In genomic region chr14:80468331-80469122, GRCh38 we compare ENCODE assay signal across 16 cellular contexts.
A peak's percentile ranks its signal among the peaks of the same experiment; 100 is the strongest.
DNase-seq lines count a peak whose midpoint lies in the region; ATAC-seq, FAIRE-seq and TF ChIP-seq lines count a peak whose summit lies in the region.
"Had no signal": no experiment of that assay in that cellular context is flagged by ENCODE, and none has a peak within 500 bp of the region (broad histone marks: within the 10 kb centered on the region; RNA-seq: fewer than 3 reads in every experiment).

No MANE protein-coding gene starts in this region.

- intact Hi-C loops in HepG2 (cut with micrococcal nuclease; ENCODE audit: unreplicated experiment) = loop anchor here (2.0 to 5.0 kb wide), 2 partner anchors 69 to 110 kb away; no protein-coding TSS in a partner anchor

- BruUV-seq in HepG2 (replicated peaks; lab: Mats Ljungman, UMichigan) = no TSS peak

- H3K36me3 ChIP-seq in HEK293 (ENCODE audit: control insufficient read depth in 2 of 2, insufficient read depth in 1 of 2, low read length in 2 of 2) (no peaks in the 10 kb centered on the region), HepG2 (replicated peaks in 1 of 2; ENCODE audit: control insufficient read depth in 1 of 2, insufficient read depth in 2 of 2, low read length in 2 of 2) (no peaks in the 10 kb centered on the region)

- peaks cover 6 to 25% (median 23%) of the 10 kb centered on the region in 3 experiments; a peak in 6 of 7 replicates for H3K36me3 Mint-ChIP-seq in H9 (ENCODE audit: insufficient read depth in 1 of 3, low read depth in 3 of 3)
- no peaks in the 10 kb centered on the region for H3K36me3 Mint-ChIP-seq in T-helper 17 cell (ENCODE audit: low read depth)

- H3K4me3 Mint-ChIP-seq in H9 (no peak overlapping the region), T-helper 17 cell (no peak overlapping the region)

- H3K27me3 ChIP-seq in HepG2 (ENCODE audit: control insufficient read depth in 1 of 2, insufficient read depth in 2 of 2, low read length in 2 of 2) = peaks cover 4 to 73% of the 10 kb centered on the region in 2 experiments
- H3K27me3 ChIP-seq in H9 (ENCODE audit: insufficient read depth, low read length) = no peaks in the 10 kb centered on the region; the same call in 1 of the 2 replicates

- POLR2A ChIA-PET in HEK293 (lab: Yijun Ruan, JAX) = no interaction called here
- POLR2A ChIA-PET in HepG2 (lab: Yijun Ruan, JAX) = no interaction called here

- peak overlapping the region; percentile 20; the same call in 1 of the 2 replicates for H3K4me2 ChIP-seq in HepG2 (ENCODE audit: low read depth, low read length)
- H3K4me2 ChIP-seq in H9 (ENCODE audit: insufficient read depth, insufficient read length, low read length) = no peak overlapping the region

- no peaks in the 10 kb centered on the region for H3K23me2 ChIP-seq in H9 (ENCODE audit: insufficient read length, low read depth, low read length, poor library complexity, severe bottlenecking)

- H4K5ac ChIP-seq in H9 (ENCODE audit: insufficient read length, low read depth, low read length) = no peak overlapping the region

- TF ChIP-seq POLR2A in HepG2 (IDR thresholded peaks at IDR 0.05; ENCODE audit: insufficient read depth in 1 of 2, low read depth in 2 of 2, low read length in 2 of 2) = no peak

- no peak overlapping the region for H2BK15ac ChIP-seq in H9 (ENCODE audit: low read depth, low read length)

- no peak overlapping the region for H4K91ac ChIP-seq in H9 (ENCODE audit: insufficient read length, low read depth, low read length)

- H3K27me3 Mint-ChIP-seq in H9 (ENCODE audit: low read depth) (peaks cover 27% of the 10 kb centered on the region), T-helper 17 cell (no peaks in the 10 kb centered on the region)

- peaks cover 22 to 24% of the 10 kb centered on the region in 2 experiments for H3K9me3 Mint-ChIP-seq in H9

- TF ChIP-seq EP300 in HepG2 (IDR thresholded peaks at IDR 0.05; ENCODE audit: low read depth in 2 of 2, low read length in 2 of 2) (peak; percentile 97 to 98), HepG2 (CRISPR knock-in tag; IDR thresholded peaks at IDR 0.05; ENCODE audit: borderline replicate concordance) (peak; percentile 97)

- no peak overlapping the region for H3K9ac ChIP-seq in HepG2 (ENCODE audit: insufficient read depth, low read depth, low read length)
- no peak overlapping the region for H3K9ac ChIP-seq in H9 (ENCODE audit: extremely low read depth, insufficient read length, low read length)

- no peak overlapping the region for H2BK20ac ChIP-seq in H9 (ENCODE audit: low read depth, low read length, poor library complexity, severe bottlenecking)

- H4K20me1 ChIP-seq in HepG2 (ENCODE audit: insufficient read depth, low read length) (peaks cover 13% of the 10 kb centered on the region), H9 (ENCODE audit: control insufficient read depth, insufficient read depth, insufficient read length) (no peaks in the 10 kb centered on the region)

- H2BK120ac ChIP-seq in H9 (ENCODE audit: low read depth, low read length, poor library complexity, severe bottlenecking) = no peak overlapping the region

- no peak overlapping the region for H3K56ac ChIP-seq in H9 (ENCODE audit: insufficient read length, low read depth, low read length)

- H3K4me3 ChIP-seq in HEK293 (ENCODE audit: low read depth, low read length) = no peak overlapping the region
- H3K4me3 ChIP-seq in HepG2 (replicated peaks in 1 of 3; ENCODE audit: insufficient read depth in 1 of 3, low read depth in 2 of 3, low read length in 3 of 3) = no peak overlapping the region

- H2BK5ac ChIP-seq in H9 (ENCODE audit: insufficient read length, low read length) = no peak overlapping the region

- H3K18ac ChIP-seq in H9 (ENCODE audit: insufficient read length, low read depth, low read length) = no peak overlapping the region

- peak; percentile 17 for DNase-seq in amniotic epithelial cell (ENCODE audit: low read depth)
- peak; percentile 99 for DNase-seq in HepG2 (ENCODE audit: low spot score)
- no peak for DNase-seq in H9
- DNase-seq in T-helper 17 cell = no peak
- no peak for DNase-seq in stimulated activated CD4-positive, alpha-beta T cell treated with anti-CD3 and anti-CD28 coated beads, Interleukin-4, amount 100 ng/mL, for 1 hour
- no peak for DNase-seq in KBM-7
- DNase-seq: C1 segment of cervical spinal cord, NCI-H1417 treated with DMSO at 0.1 percent for 48 hours, NCI-H2081 treated with DMSO at 0.1 percent for 48 hours, NCI-H2227 treated with DMSO at 0.1 percent for 48 hours, NCI-H69, RPMI8226, SIG-M5 had no signal

- no peak overlapping the region for H3T11ph ChIP-seq in H9 (ENCODE audit: low read length)

- no peak overlapping the region for H3K4ac ChIP-seq in H9 (ENCODE audit: low read depth, low read length)

- H3K9me3 ChIP-seq in HEK293 (ENCODE audit: control insufficient read depth, insufficient read depth, low read depth, low read length) = no peaks in the 10 kb centered on the region
- peaks cover 40% of the 10 kb centered on the region for H3K9me3 ChIP-seq in HepG2 (ENCODE audit: low read length)
- H3K9me3 ChIP-seq in H9 (ENCODE audit: control insufficient read depth, low read depth, low read length) = no peaks in the 10 kb centered on the region
- no peaks in the 10 kb centered on the region for H3K9me3 ChIP-seq in T-helper 17 cell (ENCODE audit: control insufficient read depth, low read length, poor library complexity, severe bottlenecking)

- H3K27ac Mint-ChIP-seq in H9 = no peak overlapping the region; a peak in 2 of 7 replicates
- no peak overlapping the region for H3K27ac Mint-ChIP-seq in T-helper 17 cell

- in situ Hi-C loops in HepG2 (cut with HindIII; ENCODE audit: extremely low pct_ligation_motif_present, low pct_unique_long_range_greater_than_20kb) (no loop called here), KBM-7 (cut with MboI; ENCODE audit: low pct_unique_long_range_greater_than_20kb, low sequenced_read_pairs) (no loop called here)

- H3K4me1 ChIP-seq in HEK293 (ENCODE audit: control insufficient read depth, insufficient read depth, low read length) (0 out of 2 replicates have a peak, but pooled peaks cover 2% of the 10 kb centered on the region), HepG2 (ENCODE audit: insufficient read depth, low read length) (peaks cover 19% of the 10 kb centered on the region), H9 (ENCODE audit: insufficient read depth, low read length) (peaks cover 3% of the 10 kb centered on the region; the same call in 1 of the 2 replicates)

- CTCF ChIA-PET in HEK293 (lab: Yijun Ruan, JAX) = no interaction called here
- CTCF ChIA-PET in HepG2 (lab: Yijun Ruan, JAX; ENCODE audit: low intra/inter-chr PET ratio, low total read pairs) = no interaction called here

- 0% methylated on average over 5 of the region's 5 CpGs for WGBS in HepG2 (ENCODE audit: low lambda C conversion rate)
- no CpG with 5 or more reads among the region's 5 CpGs for WGBS in H9 (ENCODE audit: extremely low coverage, insufficient read length, low lambda C conversion rate)

- no peak overlapping the region for H2AK5ac ChIP-seq in H9 (ENCODE audit: insufficient read length, low read length)

- H2AFZ ChIP-seq in HepG2 (ENCODE audit: low read length) (no peak overlapping the region), H9 (ENCODE audit: low read length) (no peak overlapping the region)

- H3K4me1 Mint-ChIP-seq in H9 (peaks cover 36 to 39% of the 10 kb centered on the region in 2 experiments), T-helper 17 cell (no peaks in the 10 kb centered on the region)

- no peak overlapping the region for H3K23ac ChIP-seq in H9 (ENCODE audit: insufficient read length, low read depth, low read length)

- no peak for TF ChIP-seq RAD21 in HepG2 (CRISPR knock-in tag; IDR thresholded peaks at IDR 0.05)

- FAIRE-seq in HepG2 (lab: Jason Lieb, UNC) = peak; percentile 83
- FAIRE-seq: A204.1 had no signal

- ATAC-seq in HepG2 = peak; percentile 98
- ATAC-seq in T-helper 17 cell = no peak

- H3K27ac ChIP-seq in 22Rv1 (peak overlapping the region; percentile 44; the same call in 1 of the 2 replicates), HEK293 (ENCODE audit: extremely low read depth, low read depth, low read length) (no peak overlapping the region), HepG2 (ENCODE audit: extremely low read length, insufficient read depth, low read length) (peak overlapping the region; percentile 37), H9 (ENCODE audit: insufficient read length, low read depth, low read length) (no peak overlapping the region)

- no peak overlapping the region for H3K14ac ChIP-seq in H9 (ENCODE audit: insufficient read depth, low read length)

- H3K79me2 ChIP-seq in HepG2 (ENCODE audit: insufficient read depth, low read length) (no peaks in the 10 kb centered on the region), H9 (ENCODE audit: insufficient read depth, low read length) (no peaks in the 10 kb centered on the region)

- H3K79me1 ChIP-seq in H9 (ENCODE audit: insufficient read depth, low read depth, low read length, poor library complexity, severe bottlenecking) = no peaks in the 10 kb centered on the region

- H2BK12ac ChIP-seq in H9 (ENCODE audit: insufficient read length, low read depth, low read length) = no peak overlapping the region

- no peak overlapping the region for H4K8ac ChIP-seq in H9 (replicated peaks; ENCODE audit: insufficient read length, low read depth, low read length)

- TF ChIP-seq CTCF in 22Rv1 (IDR thresholded peaks at IDR 0.05) = no peak
- no peak for TF ChIP-seq CTCF in HEK293 (tag by site-specific recombination; IDR thresholded peaks at IDR 0.05)
- TF ChIP-seq CTCF in HepG2 (CRISPR knock-in tag; IDR thresholded peaks at IDR 0.05) = no peak
- no peak for TF ChIP-seq CTCF in H9 (conservative IDR thresholded peaks at IDR 0.05)

TF ChIP-seq in HEK293, 187 proteins besides CTCF, POLR2A, EP300 and RAD21 (continues in another document):
- TF ChIP-seq ZNF174 (tag by site-specific recombination; IDR thresholded peaks at IDR 0.05) (no peak), ZNF184 (tag by site-specific recombination; IDR thresholded peaks at IDR 0.05) (no peak)

TF ChIP-seq in HepG2, 621 proteins besides CTCF, POLR2A, EP300 and RAD21 (continues in another document):
- TF ChIP-seq ZNF260 (CRISPR knock-in tag; IDR thresholded peaks at IDR 0.05; ENCODE audit: borderline replicate concordance, low read depth) = no peak
- TF ChIP-seq MED13 (CRISPR knock-in tag; IDR thresholded peaks at IDR 0.05) = no peak
- TF ChIP-seq MEIS1 (CRISPR knock-in tag; IDR thresholded peaks at IDR 0.05; ENCODE audit: borderline replicate concordance) = peak; percentile 62; the same call in 1 of the 2 replicates

Comparison
In these comparisons a context has a peak if more than half of its experiments do, and no peak if none do; other contexts are left out.
1. H3K27ac ChIP-seq: peak in 22Rv1 (single experiment) and HepG2 (single experiment); none in HEK293 (single experiment) and H9 (single experiment).
2. DNase-seq: peak in amniotic epithelial cell (single experiment) and HepG2 (single experiment); none in H9 (single experiment), T-helper 17 cell (0 of 3), stimulated activated CD4-positive, alpha-beta T cell treated with anti-CD3 and anti-CD28 coated beads, Interleukin-4, amount 100 ng/mL, for 1 hour (single experiment) and KBM-7 (single experiment).